ENCODE assay signal across 1 cellular context in genomic region chr12:122412851-122413433, GRCh38.
TF ChIP-seq lines count a peak whose summit lies in the region.

No MANE protein-coding gene starts in this region.

TF ChIP-seq in K562, 482 proteins besides CTCF, POLR2A, EP300 and RAD21 (continued from another document):
- TF ChIP-seq, protein P1, sequence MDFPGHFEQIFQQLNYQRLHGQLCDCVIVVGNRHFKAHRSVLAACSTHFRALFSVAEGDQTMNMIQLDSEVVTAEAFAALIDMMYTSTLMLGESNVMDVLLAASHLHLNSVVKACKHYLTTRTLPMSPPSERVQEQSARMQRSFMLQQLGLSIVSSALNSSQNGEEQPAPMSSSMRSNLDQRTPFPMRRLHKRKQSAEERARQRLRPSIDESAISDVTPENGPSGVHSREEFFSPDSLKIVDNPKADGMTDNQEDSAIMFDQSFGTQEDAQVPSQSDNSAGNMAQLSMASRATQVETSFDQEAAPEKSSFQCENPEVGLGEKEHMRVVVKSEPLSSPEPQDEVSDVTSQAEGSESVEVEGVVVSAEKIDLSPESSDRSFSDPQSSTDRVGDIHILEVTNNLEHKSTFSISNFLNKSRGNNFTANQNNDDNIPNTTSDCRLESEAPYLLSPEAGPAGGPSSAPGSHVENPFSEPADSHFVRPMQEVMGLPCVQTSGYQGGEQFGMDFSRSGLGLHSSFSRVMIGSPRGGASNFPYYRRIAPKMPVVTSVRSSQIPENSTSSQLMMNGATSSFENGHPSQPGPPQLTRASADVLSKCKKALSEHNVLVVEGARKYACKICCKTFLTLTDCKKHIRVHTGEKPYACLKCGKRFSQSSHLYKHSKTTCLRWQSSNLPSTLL (IDR thresholded peaks at IDR 0.05) = no peak
- TF ChIP-seq ZNF347 (CRISPR knock-in tag; IDR thresholded peaks at IDR 0.05; ENCODE audit: low read depth) (no peak), WHSC1 (IDR thresholded peaks at IDR 0.05; ENCODE audit: low read length) (no peak), ZNF436 (CRISPR knock-in tag; IDR thresholded peaks at IDR 0.05) (no peak)
